19 cellular contexts compared by ENCODE assay signal in the genomic region with DNA sequence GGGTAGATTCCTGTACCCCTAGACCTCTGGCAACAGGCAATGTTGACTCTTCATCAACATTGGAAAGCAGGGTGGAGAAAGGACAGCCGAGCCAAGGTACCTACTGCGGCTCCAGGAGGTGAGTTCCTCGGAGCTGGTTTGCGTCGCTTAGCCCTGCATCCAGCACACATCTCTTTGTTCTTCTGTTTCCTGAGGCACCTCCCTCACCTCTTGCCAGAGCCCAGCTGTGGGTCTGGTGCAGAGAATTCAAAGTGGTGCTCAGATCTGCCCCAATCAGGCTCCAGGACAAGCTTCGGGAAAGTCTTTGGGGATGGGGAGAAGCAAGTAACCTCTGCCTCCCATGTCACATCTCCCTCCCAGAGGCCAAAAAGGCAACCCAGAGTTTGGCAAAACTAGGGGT. TPM values are rescaled to one million over a fixed set of nuclear protein-coding genes. Genes with fewer than 3 reads are reported as not detected.
DNase-seq lines count a peak whose midpoint lies in the region; ATAC-seq and TF ChIP-seq lines count a peak whose summit lies in the region.
"Had no signal": no experiment of that assay in that cellular context is flagged by ENCODE, and none has a peak within 500 bp of the region (broad histone marks: within the 10 kb centered on the region; RNA-seq: fewer than 3 reads in every experiment).

No MANE protein-coding gene starts in this region.

- H3K4me1 Mint-ChIP-seq in naive B cell, result peaks cover 23 to 81% (median 31%) of the 10 kb centered on the region in 3 donors
- peaks cover 5% of the 10 kb centered on the region for H3K4me1 Mint-ChIP-seq in activated CD8-positive, alpha-beta T cell treated with anti-CD3 and anti-CD28 coated beads, Interleukin-2, amount 10 ng/mL, durations not matched to agents 7 days and 5 days (ENCODE audit: low read depth)
- H3K4me1 Mint-ChIP-seq: activated T-helper 17 cell treated with anti-CD3 and anti-CD28 coated beads, Interleukin-2, amount 50 U/mL, for 72 hours had no signal

- POLR2A ChIA-PET in A673 (lab: Charles Lee; ENCODE audit: low non-redundant PET), result no interaction called here
- POLR2A ChIA-PET in activated CD8-positive, alpha-beta T cell treated with anti-CD3 and anti-CD28 coated beads, Interleukin-2, amount 10 ng/mL, durations not matched to agents 7 days and 5 days (lab: Charles Lee), result no interaction called here

- peak overlapping the region in 6 of 10 experiments; percentile 76 to 85 (median 80); a peak in 6 of 20 replicates for H3K4me3 ChIP-seq in BLaER1 treated with 17β-estradiol and CSF1 and Interleukin-3, amounts not matched to agents 10 nM and 100 nM
- H3K4me3 ChIP-seq in HUES64 (ENCODE audit: low read length) (peak overlapping the region; percentile 69; the same call in 1 of the 2 replicates), choroid plexus epithelial cell (ENCODE audit: low read depth, low read length) (peak overlapping the region; percentile 67), A673 (ENCODE audit: low read depth, low read length, poor library complexity, severe bottlenecking) (no peak overlapping the region)
- H3K4me3 ChIP-seq: breast epithelium, pancreas, right lobe of liver had no signal

- H3K9ac ChIP-seq in BLaER1 treated with 17β-estradiol and CSF1 and Interleukin-3, amounts not matched to agents 10 nM and 100 nM, result peak overlapping the region in 4 of 11 experiments; percentile 9 to 89 (median 43); a peak in 5 of 22 replicates
- H3K9ac ChIP-seq in HUES64 (ENCODE audit: low read depth, low read length), result no peak overlapping the region

- H3K27me3 ChIP-seq in BLaER1 treated with 17β-estradiol and CSF1 and Interleukin-3, amounts not matched to agents 10 nM and 100 nM, result peaks cover 0 to 30% (median 13%) of the 10 kb centered on the region in 11 experiments; a peak in 14 of 22 replicates
- H3K27me3 ChIP-seq in HUES64 (ENCODE audit: insufficient read depth, low read length) (peaks cover 48% of the 10 kb centered on the region), A673 (replicated peaks; ENCODE audit: insufficient read depth, low read depth, low read length, poor library complexity) (no peaks in the 10 kb centered on the region)

- no peaks in the 10 kb centered on the region for H3K9me3 ChIP-seq in BLaER1 treated with 17β-estradiol and CSF1 and Interleukin-3, amounts not matched to agents 10 nM and 100 nM (replicated peaks in 1 of 11)
- no peaks in the 10 kb centered on the region for H3K9me3 ChIP-seq in HUES64 (ENCODE audit: insufficient read depth, low read depth, low read length)
- no peaks in the 10 kb centered on the region for H3K9me3 ChIP-seq in A673 (ENCODE audit: low read depth, low read length, poor library complexity, severe bottlenecking)
- H3K9me3 ChIP-seq: breast epithelium, Caco-2, pancreas, right lobe of liver had no signal

- DNase-seq in choroid plexus epithelial cell (ENCODE audit: low read depth) (no peak), naive B cell (no peak), A673 (ENCODE audit: low spot score) (no peak)
- no peak for DNase-seq in activated CD8-positive, alpha-beta T cell treated with anti-CD3 and anti-CD28 coated beads, Interleukin-2, amount 10 ng/mL, durations not matched to agents 7 days and 5 days
- DNase-seq: activated naive CD8-positive, alpha-beta T cell treated with anti-CD3 and anti-CD28 coated beads, Interleukin-2, amount 10 ng/mL, durations not matched to agents 7 days and 5 days; Caco-2; kidney; naive thymus-derived CD8-positive, alpha-beta T cell; NCI-H2107; NCI-H526 treated with DMSO at 0.1 percent for 48 hours; right lobe of liver had no signal

- no TSS peak for BruUV-seq in A673 (replicated peaks; lab: Mats Ljungman, UMichigan)

- H3K4me3 Mint-ChIP-seq in naive B cell, result peak overlapping the region in 7 of 8 donors; percentile 66 to 96 (median 92)
- H3K4me3 Mint-ChIP-seq in activated CD8-positive, alpha-beta T cell treated with anti-CD3 and anti-CD28 coated beads, Interleukin-2, amount 10 ng/mL, durations not matched to agents 7 days and 5 days, result no peak overlapping the region
- H3K4me3 Mint-ChIP-seq: activated naive CD8-positive, alpha-beta T cell treated with anti-CD3 and anti-CD28 coated beads, Interleukin-2, amount 10 ng/mL, durations not matched to agents 7 days and 5 days; dendritic cell treated with granulocyte-macrophage colony-stimulating factor and Interleukin-4, amounts not matched to agents 40 ng/mL and 50 ng/mL, for 4 days; memory B cell; naive thymus-derived CD8-positive, alpha-beta T cell had no signal

- 0 out of 22 replicates have a peak overlapping the region, but pooled peaks of 2 of the 11 experiments have one; percentile 6 to 10 for H3K27ac ChIP-seq in BLaER1 treated with 17β-estradiol and CSF1 and Interleukin-3, amounts not matched to agents 10 nM and 100 nM
- H3K27ac ChIP-seq in HUES64 (ENCODE audit: low read depth, low read length), result no peak overlapping the region
- no peak overlapping the region for H3K27ac ChIP-seq in A673 (ENCODE audit: low read depth, low read length, poor library complexity, severe bottlenecking)
- H3K27ac ChIP-seq: breast epithelium, pancreas, right lobe of liver had no signal

- H3K4me1 ChIP-seq in BLaER1 treated with 17β-estradiol and CSF1 and Interleukin-3, amounts not matched to agents 10 nM and 100 nM, result peaks cover 35 to 68% (median 43%) of the 10 kb centered on the region in 10 experiments
- H3K4me1 ChIP-seq in HUES64 (ENCODE audit: insufficient read depth, low read length) (peaks cover 27% of the 10 kb centered on the region), A673 (ENCODE audit: insufficient read depth, low read length, poor library complexity, severe bottlenecking) (peaks cover 27% of the 10 kb centered on the region)
- H3K4me1 ChIP-seq: pancreas had no signal

- H3K27me3 Mint-ChIP-seq in naive B cell, result peaks cover 9 to 66% (median 42%) of the 10 kb centered on the region in 3 donors
- H3K27me3 Mint-ChIP-seq in activated CD8-positive, alpha-beta T cell treated with anti-CD3 and anti-CD28 coated beads, Interleukin-2, amount 10 ng/mL, durations not matched to agents 7 days and 5 days (ENCODE audit: low read depth), result peaks cover 46% of the 10 kb centered on the region

- peaks cover 0 to 11% of the 10 kb centered on the region in 2 donors for H3K36me3 Mint-ChIP-seq in naive B cell
- no peaks in the 10 kb centered on the region for H3K36me3 Mint-ChIP-seq in activated CD8-positive, alpha-beta T cell treated with anti-CD3 and anti-CD28 coated beads, Interleukin-2, amount 10 ng/mL, durations not matched to agents 7 days and 5 days (ENCODE audit: low read depth)
- H3K36me3 Mint-ChIP-seq: activated naive CD8-positive, alpha-beta T cell treated with anti-CD3 and anti-CD28 coated beads, Interleukin-2, amount 10 ng/mL, durations not matched to agents 7 days and 5 days; memory B cell; naive thymus-derived CD8-positive, alpha-beta T cell had no signal

- peaks cover 0 to 47% (median 22%) of the 10 kb centered on the region in 11 experiments; a peak in 14 of 22 replicates for H3K36me3 ChIP-seq in BLaER1 treated with 17β-estradiol and CSF1 and Interleukin-3, amounts not matched to agents 10 nM and 100 nM
- 0 out of 2 replicates have a peak, but pooled peaks cover 2% of the 10 kb centered on the region for H3K36me3 ChIP-seq in HUES64 (ENCODE audit: insufficient read depth, low read length)
- H3K36me3 ChIP-seq in A673 (ENCODE audit: insufficient read depth, low read length, poor library complexity, severe bottlenecking), result no peaks in the 10 kb centered on the region
- H3K36me3 ChIP-seq: breast epithelium, pancreas, right lobe of liver had no signal

- CTCF ChIA-PET in A673 (lab: Charles Lee), result no interaction called here
- CTCF ChIA-PET in activated CD8-positive, alpha-beta T cell treated with anti-CD3 and anti-CD28 coated beads, Interleukin-2, amount 10 ng/mL, durations not matched to agents 7 days and 5 days (lab: Charles Lee), result interaction anchor here (0.7 kb wide), 1 partner anchor 17 kb away, joined by 3 read pairs; no protein-coding TSS in a partner anchor

- H3K9me3 Mint-ChIP-seq in naive B cell, result peaks cover 0 to 2% (median 0%) of the 10 kb centered on the region in 7 donors
- H3K9me3 Mint-ChIP-seq in activated CD8-positive, alpha-beta T cell treated with anti-CD3 and anti-CD28 coated beads, Interleukin-2, amount 10 ng/mL, durations not matched to agents 7 days and 5 days (ENCODE audit: insufficient read depth), result no peaks in the 10 kb centered on the region
- H3K9me3 Mint-ChIP-seq: activated naive CD8-positive, alpha-beta T cell treated with anti-CD3 and anti-CD28 coated beads, Interleukin-2, amount 10 ng/mL, durations not matched to agents 7 days and 5 days; activated T-helper 17 cell treated with anti-CD3 and anti-CD28 coated beads, Interleukin-2, amount 50 U/mL, for 72 hours; dendritic cell treated with granulocyte-macrophage colony-stimulating factor and Interleukin-4, amounts not matched to agents 40 ng/mL and 50 ng/mL, for 4 days; memory B cell; naive thymus-derived CD8-positive, alpha-beta T cell had no signal

- H4K20me1 ChIP-seq in BLaER1 treated with 17β-estradiol and CSF1 and Interleukin-3, amounts not matched to agents 10 nM and 100 nM, result peaks cover 0 to 67% (median 43%) of the 10 kb centered on the region in 11 experiments; a peak in 16 of 22 replicates

- intact Hi-C loops in A673 (cut with micrococcal nuclease; ENCODE audit: unreplicated experiment), result loop anchor here (10.0 kb wide), 1 partner anchor 134 kb away; no protein-coding TSS in a partner anchor

- H3K4me2 ChIP-seq in BLaER1 treated with 17β-estradiol and CSF1 and Interleukin-3, amounts not matched to agents 10 nM and 100 nM, result peak overlapping the region; percentile 88 to 99 (median 94)

- TF ChIP-seq CTCF in choroid plexus epithelial cell (conservative IDR thresholded peaks at IDR 0.05; ENCODE audit: low read depth, low read length), result no peak
- TF ChIP-seq CTCF in A673 (conservative IDR thresholded peaks at IDR 0.05; ENCODE audit: low read depth, low read length), result no peak

- 46% methylated on average over 6 of the region's 6 CpGs for WGBS in HUES64

- no peak overlapping the region for H3K27ac Mint-ChIP-seq in naive B cell
- H3K27ac Mint-ChIP-seq in activated CD8-positive, alpha-beta T cell treated with anti-CD3 and anti-CD28 coated beads, Interleukin-2, amount 10 ng/mL, durations not matched to agents 7 days and 5 days, result no peak overlapping the region
- H3K27ac Mint-ChIP-seq: activated naive CD8-positive, alpha-beta T cell treated with anti-CD3 and anti-CD28 coated beads, Interleukin-2, amount 10 ng/mL, durations not matched to agents 7 days and 5 days; activated T-helper 17 cell treated with anti-CD3 and anti-CD28 coated beads, Interleukin-2, amount 50 U/mL, for 72 hours; dendritic cell treated with granulocyte-macrophage colony-stimulating factor and Interleukin-4, amounts not matched to agents 40 ng/mL and 50 ng/mL, for 4 days; memory B cell; naive thymus-derived CD8-positive, alpha-beta T cell had no signal

- ATAC-seq in naive B cell (ENCODE audit: low read depth in 2 of 2) (no peak), GM21526 (IDR thresholded peaks at IDR 0.05; ENCODE audit: low FRiP score, unreplicated experiment) (no peak)
- no peak for ATAC-seq in activated CD8-positive, alpha-beta T cell treated with anti-CD3 and anti-CD28 coated beads, Interleukin-2, amount 10 ng/mL, durations not matched to agents 7 days and 5 days
- ATAC-seq: activated T-helper 17 cell treated with anti-CD3 and anti-CD28 coated beads, Interleukin-2, amount 50 U/mL, for 72 hours; naive thymus-derived CD8-positive, alpha-beta T cell; pancreas; right lobe of liver had no signal

RNA-seq across cellular contexts. Expression of a gene that starts 2.2 kb away (rescaled TPM):
- polyA plus RNA-seq in HUES64 (2013, experiment 1 of 2), result 18.1 TPM
- polyA plus RNA-seq in HUES64 (2013, experiment 2 of 2), result 19.7 TPM
- 100 to 1,000 TPM in 4 of 6 donors, 10 to 100 TPM in 2; 32.3 to 184 (median 107) TPM for polyA plus RNA-seq in naive B cell (ENCODE audit: low read depth in 6 of 6)
- total RNA-seq in A673 (2021), result 19.6 and 22.7 TPM in 2 replicates
- not detected for total RNA-seq in activated CD8-positive, alpha-beta T cell treated with anti-CD3 and anti-CD28 coated beads, Interleukin-2, amount 10 ng/mL, durations not matched to agents 7 days and 5 days
- total RNA-seq: activated naive CD8-positive, alpha-beta T cell treated with anti-CD3 and anti-CD28 coated beads, Interleukin-2, amount 10 ng/mL, durations not matched to agents 7 days and 5 days had no signal
- polyA plus RNA-seq: naive thymus-derived CD8-positive, alpha-beta T cell had no signal

Comparison
In these comparisons a context has a peak if more than half of its experiments do, and no peak if none do; other contexts are left out.
1. RNA of a gene that starts 2.2 kb away (total RNA-seq): 19.6 to 22.7 TPM in A673; not detected in activated CD8-positive, alpha-beta T cell treated with anti-CD3 and anti-CD28 coated beads, Interleukin-2, amount 10 ng/mL, durations not matched to agents 7 days and 5 days; every median in the first group is over 10 times any median in the second.